ENCODE assay signal across 11 cellular contexts in the genomic region with DNA sequence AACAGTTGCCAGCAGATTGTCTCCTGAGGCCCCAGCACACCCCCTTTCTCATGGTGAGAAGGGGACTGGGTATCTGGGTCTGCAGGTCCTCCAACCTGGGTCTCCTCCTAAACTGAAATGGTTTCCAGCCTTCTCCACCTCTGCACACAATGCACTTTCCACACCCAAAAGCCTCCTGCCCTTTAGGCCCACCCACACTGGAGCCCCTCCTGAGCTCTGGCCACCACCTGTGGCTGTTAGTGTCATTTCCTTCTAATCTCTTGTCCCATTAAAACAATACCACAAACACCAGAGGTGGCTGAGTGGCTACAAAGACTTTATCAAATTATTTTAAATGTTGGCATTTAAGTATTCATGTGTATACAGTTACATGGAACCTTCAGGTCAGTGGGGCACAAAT. TPM values are rescaled to one million over a fixed set of nuclear protein-coding genes. Genes with fewer than 3 reads are reported as not detected.
A peak's percentile ranks its signal among the peaks of the same experiment; 100 is the strongest.
DNase-seq lines count a peak whose midpoint lies in the region; ATAC-seq and TF ChIP-seq lines count a peak whose summit lies in the region.
"Had no signal": no experiment of that assay in that cellular context is flagged by ENCODE, and none has a peak within 500 bp of the region (broad histone marks: within the 10 kb centered on the region; RNA-seq: fewer than 3 reads in every experiment).

No MANE protein-coding gene starts in this region.

- DNase-seq in GM23248 (no peak), hepatocyte (ENCODE audit: low spot score) (no peak), RKO (ENCODE audit: low spot score) (no peak)
- no peak for DNase-seq in NK-92 treated with Interleukin-12 subunit alpha and Interleukin-12 subunit beta, amount 100 ng/mL, for 24 hours (lab: John Stamatoyannopoulos, UW)
- DNase-seq: NCI-H1105, SIG-M5 had no signal

- H3K4me3 ChIP-seq in GM23248 (0 out of 2 replicates have a peak overlapping the region, but pooled peaks have one; percentile 16), SU-DHL-6 (ENCODE audit: insufficient read depth, low read length, poor library complexity, severe bottlenecking) (no peak overlapping the region), hepatocyte (no peak overlapping the region), skin epidermis (no peak overlapping the region)

- ATAC-seq in GM21423 (IDR thresholded peaks at IDR 0.05; ENCODE audit: unreplicated experiment) (no peak), HG03025 (IDR thresholded peaks at IDR 0.05; ENCODE audit: low FRiP score, unreplicated experiment) (no peak)

- H3F3A ChIP-seq in GM23248 (ENCODE audit: insufficient read depth) = peaks cover 38% of the 10 kb centered on the region
- H3F3A ChIP-seq in SU-DHL-6 (ENCODE audit: insufficient read depth) = peaks cover 5% of the 10 kb centered on the region; the same call in 1 of the 2 replicates

- H3K4me1 ChIP-seq in GM23248 (ENCODE audit: insufficient read depth) (peaks cover 42% of the 10 kb centered on the region), hepatocyte (ENCODE audit: insufficient read depth) (peaks cover 17% of the 10 kb centered on the region)

- TF ChIP-seq CTCF in SU-DHL-6 (IDR thresholded peaks at IDR 0.05; ENCODE audit: insufficient read depth, low read length, poor library complexity, severe bottlenecking) = no peak
- no peak for TF ChIP-seq CTCF in hepatocyte (IDR thresholded peaks at IDR 0.05; ENCODE audit: poor library complexity)

- no peaks in the 10 kb centered on the region for H3K9me2 ChIP-seq in GM23248 (ENCODE audit: insufficient read depth)
- H3K9me2 ChIP-seq in SU-DHL-6 (replicated peaks; ENCODE audit: insufficient read depth, low read length) = no peaks in the 10 kb centered on the region
- no peaks in the 10 kb centered on the region for H3K9me2 ChIP-seq in hepatocyte (replicated peaks; ENCODE audit: insufficient read depth)

- H3K27me3 ChIP-seq in GM23248 (replicated peaks; ENCODE audit: insufficient read depth) (no peaks in the 10 kb centered on the region), SU-DHL-6 (ENCODE audit: low read length) (no peaks in the 10 kb centered on the region), hepatocyte (no peaks in the 10 kb centered on the region)

- peak overlapping the region; percentile 69 for H3K9ac ChIP-seq in GM23248
- H3K9ac ChIP-seq in SU-DHL-6 (ENCODE audit: low read length) = no peak overlapping the region

- H3K27ac ChIP-seq in GM23248 = peak overlapping the region; percentile 81
- H3K27ac ChIP-seq in SU-DHL-6 (ENCODE audit: low read depth, low read length) = 0 out of 2 replicates have a peak overlapping the region, but pooled peaks have one; percentile 11
- peak overlapping the region; percentile 72 for H3K27ac ChIP-seq in hepatocyte
- H3K27ac ChIP-seq in skin epidermis = peak overlapping the region in 20 of 21 experiments; percentile 39 to 81 (median 74)

- peaks cover 5% of the 10 kb centered on the region; the same call in 1 of the 2 replicates for H3K36me3 ChIP-seq in GM23248 (ENCODE audit: low read depth)
- H3K36me3 ChIP-seq in SU-DHL-6 (ENCODE audit: low read length) = 0 out of 2 replicates have a peak, but pooled peaks cover 3% of the 10 kb centered on the region
- no peaks in the 10 kb centered on the region for H3K36me3 ChIP-seq in hepatocyte (replicated peaks; ENCODE audit: insufficient read depth, low read depth)

- no peaks in the 10 kb centered on the region for H3K79me2 ChIP-seq in GM23248 (ENCODE audit: insufficient read depth)
- H3K79me2 ChIP-seq in SU-DHL-6 (ENCODE audit: insufficient read depth, low read length) = no peaks in the 10 kb centered on the region
- no peaks in the 10 kb centered on the region for H3K79me2 ChIP-seq in hepatocyte

- in situ Hi-C loops in GM23248 (cut with MboI) = loop anchor here (25.0 kb wide), 1 partner anchor 208 kb away; a partner anchor contains a TSS

- no peaks in the 10 kb centered on the region for H3K9me3 ChIP-seq in GM23248 (ENCODE audit: low read depth)
- H3K9me3 ChIP-seq in SU-DHL-6 (ENCODE audit: insufficient read depth, low read length) = no peaks in the 10 kb centered on the region
- no peaks in the 10 kb centered on the region for H3K9me3 ChIP-seq in hepatocyte (ENCODE audit: low read depth)

- peak overlapping the region; percentile 19 for H3K4me2 ChIP-seq in GM23248 (ENCODE audit: unreplicated experiment)
- H3K4me2 ChIP-seq in SU-DHL-6 (ENCODE audit: low read depth, low read length, poor library complexity, severe bottlenecking) = no peak overlapping the region
- no peak overlapping the region for H3K4me2 ChIP-seq in hepatocyte

- no peaks in the 10 kb centered on the region for H4K20me1 ChIP-seq in GM23248 (ENCODE audit: insufficient read depth)
- no peaks in the 10 kb centered on the region for H4K20me1 ChIP-seq in SU-DHL-6 (ENCODE audit: low read depth, low read length)
- no peaks in the 10 kb centered on the region for H4K20me1 ChIP-seq in hepatocyte (ENCODE audit: insufficient read depth, poor library complexity, severe bottlenecking)

- no peak overlapping the region for H2AFZ ChIP-seq in GM23248
- no peak overlapping the region for H2AFZ ChIP-seq in SU-DHL-6 (ENCODE audit: low read depth, low read length, severe bottlenecking)
- no peak overlapping the region for H2AFZ ChIP-seq in hepatocyte

RNA-seq across cellular contexts. Expression of a gene that starts 11.5 kb away (rescaled TPM):
- 0.32 and 0.38 TPM in 2 replicates for total RNA-seq in GM23248 (2014; rRNA removed; shearing (Covaris generic))
- polyA plus RNA-seq in GM23248 (2016; fragmentation: Nextera tagmentation; extraction: Ambion mirVana) (1.6 and 1.8 TPM in 2 replicates), hepatocyte (1.5 and 2.2 TPM in 2 replicates)
- total RNA-seq in hepatocyte = 0.32 and 0.47 TPM in 2 replicates

RNA-seq across cellular contexts. Expression of a gene that starts 20.8 kb away (rescaled TPM):
- total RNA-seq in GM23248 (2014; rRNA removed; shearing (Covaris generic)) = not detected in 2 replicates
- polyA plus RNA-seq in GM23248 (2016; fragmentation: Nextera tagmentation; extraction: Ambion mirVana) (not detected in 2 replicates), hepatocyte (0.19 TPM in 1 of 2 replicates, not detected in the other)
- not detected in 2 replicates for total RNA-seq in hepatocyte
- polyA plus RNA-seq: neural cell had no signal

RNA-seq across cellular contexts. Expression of a gene that starts 29.3 kb away (rescaled TPM):
- total RNA-seq in GM23248 (2014; rRNA removed; shearing (Covaris generic)) = not detected in 2 replicates
- polyA plus RNA-seq in GM23248 (2016; fragmentation: Nextera tagmentation; extraction: Ambion mirVana) (not detected in 2 replicates), hepatocyte (not detected in 2 replicates)
- total RNA-seq in hepatocyte = not detected in 2 replicates
- polyA plus RNA-seq: neural cell had no signal

RNA-seq across cellular contexts. Expression of a gene that starts 37.2 kb away (rescaled TPM):
- total RNA-seq in GM23248 (2014; rRNA removed; shearing (Covaris generic)) = 31.5 and 40.3 TPM in 2 replicates
- polyA plus RNA-seq in GM23248 (2016; fragmentation: Nextera tagmentation; extraction: Ambion mirVana) = 13.7 and 17.9 TPM in 2 replicates
- 4.3 and 6.3 TPM in 2 replicates for total RNA-seq in hepatocyte
- polyA plus RNA-seq in hepatocyte = 20.4 and 24.8 TPM in 2 replicates

Comparison
In these comparisons a context has a peak if more than half of its experiments do, and no peak if none do; other contexts are left out.
1. H3K27ac ChIP-seq: peak in every context shown above with its lines; median percentile 81 in GM23248; 74 in skin epidermis; 72 in hepatocyte; 11 in SU-DHL-6.